1 cellular context compared by ENCODE assay signal in genomic region chr3:197626404-197627159, GRCh38.
A peak's percentile ranks its signal among the peaks of the same experiment; 100 is the strongest.
TF ChIP-seq lines count a peak whose summit lies in the region.

No MANE protein-coding gene starts in this region.

TF ChIP-seq in IMR-90, 13 proteins besides CTCF, POLR2A, EP300 and RAD21:
- 0 out of 2 replicates have a peak, but pooled peaks have one; percentile 1 for TF ChIP-seq CEBPB (IDR thresholded peaks at IDR 0.05; ENCODE audit: low read depth, low read length)
